ENCODE assay signal across 8 cellular contexts in genomic region chr7:55526770-55527169, GRCh38.
DNase-seq lines count a peak whose midpoint lies in the region; ATAC-seq lines count a peak whose summit lies in the region.

No MANE protein-coding gene starts in this region.

- ATAC-seq in GM18511 (IDR thresholded peaks at IDR 0.05; ENCODE audit: unreplicated experiment) = peak; percentile 73
- peak; percentile 65 for ATAC-seq in HG02840 (IDR thresholded peaks at IDR 0.05; ENCODE audit: low FRiP score, unreplicated experiment)
- no peak for ATAC-seq in HG03196 (IDR thresholded peaks at IDR 0.05; ENCODE audit: unreplicated experiment)

- DNase-seq in NCI-H345 treated with DMSO at 0.1 percent for 48 hours (lab: John Stamatoyannopoulos, UW; ENCODE audit: unreplicated experiment) (peak; percentile 68), islet precursor cell (peak; percentile 67), activated gamma-delta T cell treated with Interleukin-2 at 50 U/mL for 16 hours (no peak), T-helper 2 cell (no peak), activated gamma-delta T cell (lab: John Stamatoyannopoulos, UW) (no peak)

Comparison
In these comparisons a context has a peak if more than half of its experiments do, and no peak if none do; other contexts are left out.
1. DNase-seq: peak in NCI-H345 treated with DMSO at 0.1 percent for 48 hours (single experiment) and islet precursor cell (single experiment); none in activated gamma-delta T cell treated with Interleukin-2 at 50 U/mL for 16 hours (single experiment), T-helper 2 cell (0 of 5) and activated gamma-delta T cell (single experiment).